In the genomic region with DNA sequence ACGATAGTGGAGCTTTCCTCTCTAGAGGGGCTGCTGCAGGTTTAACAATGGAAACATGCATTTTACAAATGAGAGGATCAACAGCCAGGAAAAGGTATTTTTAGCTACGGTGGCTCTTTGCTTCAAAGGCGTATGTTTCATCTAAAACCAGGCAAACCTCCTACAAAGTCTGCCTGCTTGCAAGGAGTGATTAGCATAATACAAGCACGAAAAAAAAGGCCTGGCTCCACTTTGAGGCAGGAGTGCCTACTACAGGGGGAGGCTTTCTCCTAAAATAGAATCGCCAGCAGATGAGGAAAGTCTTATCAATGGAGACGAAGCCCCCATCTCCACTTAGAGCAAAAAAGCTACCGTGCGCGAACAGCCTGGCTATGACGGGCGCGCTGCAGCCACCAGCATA, we compare ENCODE assay signal across 18 cellular contexts. TPM values are rescaled to one million over a fixed set of nuclear protein-coding genes. Genes with fewer than 3 reads are reported as not detected.
DNase-seq lines count a peak whose midpoint lies in the region; ATAC-seq and TF ChIP-seq lines count a peak whose summit lies in the region.
"Had no signal": no experiment of that assay in that cellular context is flagged by ENCODE, and none has a peak within 500 bp of the region (broad histone marks: within the 10 kb centered on the region; RNA-seq: fewer than 3 reads in every experiment).

No MANE protein-coding gene starts in this region.

- H3K4me1 Mint-ChIP-seq in endodermal cell, result peaks cover 24% of the 10 kb centered on the region
- H3K4me1 Mint-ChIP-seq in nephron progenitor cell, result peaks cover 84% of the 10 kb centered on the region

- H3K27me3 Mint-ChIP-seq in endodermal cell (ENCODE audit: insufficient read depth) (no peaks in the 10 kb centered on the region), nephron progenitor cell (ENCODE audit: low read depth, poor library complexity) (peaks cover 3% of the 10 kb centered on the region)
- H3K27me3 Mint-ChIP-seq: activated CD4-positive, alpha-beta T cell treated with anti-CD3 and anti-CD28 coated beads, Interleukin-2, amount 10 ng/mL, durations not matched to agents 24 days and 14 days had no signal

- no peaks in the 10 kb centered on the region for H3K27me3 ChIP-seq in cardiac muscle cell
- H3K27me3 ChIP-seq in right cardiac atrium (ENCODE audit: control insufficient read depth, insufficient read depth), result no peaks in the 10 kb centered on the region
- H3K27me3 ChIP-seq in endodermal cell (ENCODE audit: control insufficient read depth, insufficient read depth, low read length, poor library complexity, severe bottlenecking), result no peaks in the 10 kb centered on the region
- no peaks in the 10 kb centered on the region for H3K27me3 ChIP-seq in vagina
- no peaks in the 10 kb centered on the region for H3K27me3 ChIP-seq in psoas muscle (ENCODE audit: insufficient read depth in 3 of 3, low read length in 2 of 3)
- H3K27me3 ChIP-seq: adrenal gland, neutrophil, upper lobe of right lung had no signal

- ATAC-seq in right cardiac atrium, result no peak
- ATAC-seq in psoas muscle, result no peak
- ATAC-seq: sciatic nerve; stimulated activated naive CD8-positive, alpha-beta T cell treated with anti-CD3 and anti-CD28 coated beads, Interleukin-15, Interleukin-2, amounts not matched to agents 100 U/mL and 50 U/mL, for 24 hours; upper lobe of right lung had no signal

- H3K4me3 Mint-ChIP-seq in endodermal cell (no peak overlapping the region), nephron progenitor cell (no peak overlapping the region)
- H3K4me3 Mint-ChIP-seq: activated CD4-positive, alpha-beta T cell treated with anti-CD3 and anti-CD28 coated beads, Interleukin-2, amount 10 ng/mL, durations not matched to agents 24 days and 14 days had no signal

- intact Hi-C loops in right cardiac atrium (cut with DNase I), result no loop called here
- intact Hi-C loops in vagina (cut with DNase I), result no loop called here
- intact Hi-C loops in psoas muscle (cut with DNase I), result no loop called here

- H3K9me3 ChIP-seq in cardiac muscle cell (ENCODE audit: low read depth) (no peaks in the 10 kb centered on the region), right cardiac atrium (ENCODE audit: control insufficient read depth, low read length) (no peaks in the 10 kb centered on the region), endodermal cell (ENCODE audit: control insufficient read depth, low read length) (no peaks in the 10 kb centered on the region), vagina (no peaks in the 10 kb centered on the region), psoas muscle (no peaks in the 10 kb centered on the region)
- H3K9me3 ChIP-seq: adrenal gland, neutrophil, upper lobe of right lung had no signal

- H3K36me3 ChIP-seq in cardiac muscle cell, result no peaks in the 10 kb centered on the region
- no peaks in the 10 kb centered on the region for H3K36me3 ChIP-seq in endodermal cell (ENCODE audit: control insufficient read depth, insufficient read depth, low read length)
- no peaks in the 10 kb centered on the region for H3K36me3 ChIP-seq in vagina
- no peaks in the 10 kb centered on the region for H3K36me3 ChIP-seq in psoas muscle (ENCODE audit: insufficient read depth in 1 of 2, low read depth in 1 of 2)
- H3K36me3 ChIP-seq: adrenal gland, upper lobe of right lung had no signal

- TF ChIP-seq CTCF in cardiac muscle cell (IDR thresholded peaks at IDR 0.05; ENCODE audit: low read depth, low read length), result no peak
- no peak for TF ChIP-seq CTCF in endodermal cell (conservative IDR thresholded peaks at IDR 0.05)
- no peak for TF ChIP-seq CTCF in nephron progenitor cell (IDR thresholded peaks at IDR 0.05)
- TF ChIP-seq CTCF in vagina (IDR thresholded peaks at IDR 0.05), result no peak
- TF ChIP-seq CTCF in psoas muscle (IDR thresholded peaks at IDR 0.05), result no peak

- H3K4me3 ChIP-seq in cardiac muscle cell (no peak overlapping the region), right cardiac atrium (ENCODE audit: low read length) (no peak overlapping the region), endodermal cell (ENCODE audit: low read length) (no peak overlapping the region), vagina (no peak overlapping the region), psoas muscle (no peak overlapping the region)
- H3K4me3 ChIP-seq: adrenal gland, upper lobe of right lung had no signal

- no peak overlapping the region for H3K27ac Mint-ChIP-seq in endodermal cell
- peak overlapping the region; percentile 25 for H3K27ac Mint-ChIP-seq in nephron progenitor cell
- H3K27ac Mint-ChIP-seq: activated CD4-positive, alpha-beta T cell treated with anti-CD3 and anti-CD28 coated beads, Interleukin-2, amount 10 ng/mL, durations not matched to agents 24 days and 14 days had no signal

- H3K36me3 Mint-ChIP-seq in endodermal cell (ENCODE audit: low read depth), result peaks cover 2% of the 10 kb centered on the region
- H3K36me3 Mint-ChIP-seq in nephron progenitor cell (ENCODE audit: low read depth), result peaks cover 4% of the 10 kb centered on the region

- no peak for TF ChIP-seq POLR2A in vagina (IDR thresholded peaks at IDR 0.05)

- H3K27ac ChIP-seq in cardiac muscle cell, result peak overlapping the region; percentile 87
- no peak overlapping the region for H3K27ac ChIP-seq in right cardiac atrium (ENCODE audit: low read length)
- peak overlapping the region; percentile 17 for H3K27ac ChIP-seq in endodermal cell (ENCODE audit: low read depth, low read length)
- peak overlapping the region; percentile 85 for H3K27ac ChIP-seq in vagina
- no peak overlapping the region for H3K27ac ChIP-seq in psoas muscle
- H3K27ac ChIP-seq: neutrophil, upper lobe of right lung had no signal

- no peak overlapping the region for H3K9ac ChIP-seq in endodermal cell (ENCODE audit: extremely low read depth, low read length, poor library complexity, severe bottlenecking)

- 84% methylated on average over 12 of the region's 12 CpGs for WGBS in right cardiac atrium
- WGBS in endodermal cell (ENCODE audit: insufficient coverage in 1 of 2, insufficient read length in 1 of 2), 2 experiments, result 86% methylated on average over 10 to 12 of the region's 12 CpGs
- 89 to 92% (median 91%) methylated on average over 12 of the region's 12 CpGs for WGBS in psoas muscle, 3 donors

- H3K4me1 ChIP-seq in cardiac muscle cell (ENCODE audit: low read depth), result peaks cover 65% of the 10 kb centered on the region
- peaks cover 7% of the 10 kb centered on the region for H3K4me1 ChIP-seq in right cardiac atrium (ENCODE audit: control insufficient read depth, insufficient read depth, low read length)
- no peaks in the 10 kb centered on the region for H3K4me1 ChIP-seq in endodermal cell (ENCODE audit: control insufficient read depth, insufficient read depth, low read length)
- peaks cover 53% of the 10 kb centered on the region for H3K4me1 ChIP-seq in vagina
- H3K4me1 ChIP-seq in psoas muscle, result peaks cover 39% of the 10 kb centered on the region

- DNase-seq in cardiac muscle cell (ENCODE audit: low read depth in 1 of 2, low spot score in 1 of 2) (no peak), right cardiac atrium (no peak), endodermal cell (no peak), nephron progenitor cell (no peak), vagina (ENCODE audit: extremely low spot score in 2 of 2) (no peak), psoas muscle (no peak), NK-92 (lab: John Stamatoyannopoulos, UW; ENCODE audit: unreplicated experiment) (no peak), activated gamma-delta T cell treated with Interleukin-2 at 50 U/mL for 16 hours (no peak)
- DNase-seq: activated CD4-positive, alpha-beta T cell treated with anti-CD3 and anti-CD28 coated beads, Interleukin-2, amount 10 ng/mL, durations not matched to agents 24 days and 14 days; activated CD8-positive, alpha-beta memory T cell treated with anti-CD3 and anti-CD28 coated beads, Interleukin-2, amount 50 U/mL, for 4 hours; activated effector memory CD4-positive, alpha-beta T cell treated with Interleukin-2 at 50 U/mL for 16 hours; adrenal gland; DMS 273 treated with DMSO at 0.1 percent for 48 hours; NCI-H2081; stimulated activated naive CD8-positive, alpha-beta T cell treated with anti-CD3 and anti-CD28 coated beads, Interleukin-15, Interleukin-2, amounts not matched to agents 100 U/mL and 50 U/mL, for 24 hours; upper lobe of right lung had no signal

- H3K9me3 Mint-ChIP-seq in endodermal cell (no peaks in the 10 kb centered on the region), nephron progenitor cell (no peaks in the 10 kb centered on the region)
- H3K9me3 Mint-ChIP-seq: activated CD4-positive, alpha-beta T cell treated with anti-CD3 and anti-CD28 coated beads, Interleukin-2, amount 10 ng/mL, durations not matched to agents 24 days and 14 days had no signal

RNA-seq across cellular contexts. Expression of gene MTSS2, which starts 27.1 kb away (rescaled TPM):
- total RNA-seq in cardiac muscle cell, result 47.2 and 82.3 TPM in 2 replicates
- 12.4 and 22.7 TPM in 2 replicates for polyA plus RNA-seq in cardiac muscle cell
- 10 to 100 TPM; 60.4 to 71.2 (median 67.7) TPM for total RNA-seq in right cardiac atrium
- 47.5 TPM for polyA plus RNA-seq in right cardiac atrium
- 10 to 100 TPM; 23.4 to 24.0 TPM for total RNA-seq in endodermal cell
- 86.6 TPM for polyA plus RNA-seq in endodermal cell (2013, experiment 1 of 2)
- 67.0 TPM for polyA plus RNA-seq in endodermal cell (2013, experiment 2 of 2)
- 102 TPM for total RNA-seq in vagina
- total RNA-seq in psoas muscle, result 100 to 1,000 TPM; 104 to 166 (median 110) TPM
- polyA plus RNA-seq in psoas muscle, result 100 to 1,000 TPM in 1 of 3 donors, 10 to 100 TPM in 2; 50.0 to 120 (median 94.3) TPM

Comparison
In these comparisons a context has a peak if more than half of its experiments do, and no peak if none do; other contexts are left out.
1. H3K27ac ChIP-seq: peak in cardiac muscle cell (single experiment), endodermal cell (single experiment) and vagina (single experiment); none in right cardiac atrium (single experiment) and psoas muscle (single experiment).